Comparison of ENCODE assay signal across 12 cellular contexts in genomic region chr6:53192590-53193232, GRCh38. TPM values are rescaled to one million over a fixed set of nuclear protein-coding genes. Genes with fewer than 3 reads are reported as not detected.
DNase-seq lines count a peak whose midpoint lies in the region; ATAC-seq and TF ChIP-seq lines count a peak whose summit lies in the region.
"Had no signal": no experiment of that assay in that cellular context is flagged by ENCODE, and none has a peak within 500 bp of the region (broad histone marks: within the 10 kb centered on the region; RNA-seq: fewer than 3 reads in every experiment).

No MANE protein-coding gene starts in this region.

- ATAC-seq in GM18502 (IDR thresholded peaks at IDR 0.05; ENCODE audit: poor library complexity, unreplicated experiment) = no peak
- no peak for ATAC-seq in GM21367 (IDR thresholded peaks at IDR 0.05; ENCODE audit: unreplicated experiment)
- ATAC-seq: natural killer cell treated with Interleukin-12 subunit alpha and Interleukin-12 subunit beta and Interleukin-15 and Interleukin-18, amount 100 ng/mL, for 72 hours; T-helper 17 cell had no signal

- peak overlapping the region; percentile 72 for H3K27ac ChIP-seq in ectodermal cell (ENCODE audit: insufficient read depth, low read depth, low read length, poor library complexity, severe bottlenecking)

- 49 to 54% methylated on average over 5 of the region's 5 CpGs for WGBS in ectodermal cell, 2 experiments

- H3K4me3 ChIP-seq in ectodermal cell (ENCODE audit: insufficient read depth, low read depth, low read length) = no peak overlapping the region

- TF ChIP-seq CTCF in nephron progenitor cell (IDR thresholded peaks at IDR 0.05) = no peak

- H3K4me3 Mint-ChIP-seq in nephron progenitor cell = no peak overlapping the region
- H3K4me3 Mint-ChIP-seq: activated naive CD8-positive, alpha-beta T cell; natural killer cell treated with Interleukin-12 subunit alpha and Interleukin-12 subunit beta and Interleukin-15 and Interleukin-18, amount 100 ng/mL, for 72 hours; T-helper 17 cell had no signal

- H3K9me3 Mint-ChIP-seq in nephron progenitor cell = no peaks in the 10 kb centered on the region
- H3K9me3 Mint-ChIP-seq: natural killer cell treated with Interleukin-12 subunit alpha and Interleukin-12 subunit beta and Interleukin-15 and Interleukin-18, amount 100 ng/mL, for 72 hours had no signal

- no peaks in the 10 kb centered on the region for H3K36me3 Mint-ChIP-seq in nephron progenitor cell (ENCODE audit: low read depth)
- H3K36me3 Mint-ChIP-seq: activated naive CD8-positive, alpha-beta T cell; natural killer cell treated with Interleukin-12 subunit alpha and Interleukin-12 subunit beta and Interleukin-15 and Interleukin-18, amount 100 ng/mL, for 72 hours had no signal

- DNase-seq in DMS79 (lab: John Stamatoyannopoulos, UW) = peak; percentile 12
- peak; percentile 19 for DNase-seq in NCI-H446 treated with DMSO at 0.1 percent for 48 hours (lab: John Stamatoyannopoulos, UW)
- peak; percentile 5 for DNase-seq in nephron progenitor cell
- DNase-seq in germinal center (ENCODE audit: low spot score) = no peak
- no peak for DNase-seq in medulla oblongata (ENCODE audit: extremely low spot score)
- DNase-seq: NCI-H1048, T-helper 17 cell had no signal

- no peaks in the 10 kb centered on the region for H3K27me3 ChIP-seq in ectodermal cell (ENCODE audit: control insufficient read depth, insufficient read depth, low read length, poor library complexity, severe bottlenecking)

- H3K9me3 ChIP-seq in ectodermal cell (ENCODE audit: control insufficient read depth, low read length) = no peaks in the 10 kb centered on the region

- H3K36me3 ChIP-seq in ectodermal cell (ENCODE audit: control insufficient read depth, insufficient read depth, low read length) = no peaks in the 10 kb centered on the region

- H3K4me1 Mint-ChIP-seq in nephron progenitor cell = peaks cover 26% of the 10 kb centered on the region

- H3K27me3 Mint-ChIP-seq in nephron progenitor cell (ENCODE audit: low read depth, poor library complexity) = no peaks in the 10 kb centered on the region
- H3K27me3 Mint-ChIP-seq: activated naive CD8-positive, alpha-beta T cell; natural killer cell treated with Interleukin-12 subunit alpha and Interleukin-12 subunit beta and Interleukin-15 and Interleukin-18, amount 100 ng/mL, for 72 hours; T-helper 17 cell had no signal

- peak overlapping the region; percentile 71 for H3K27ac Mint-ChIP-seq in nephron progenitor cell
- H3K27ac Mint-ChIP-seq: activated naive CD8-positive, alpha-beta T cell; natural killer cell treated with Interleukin-12 subunit alpha and Interleukin-12 subunit beta and Interleukin-15 and Interleukin-18, amount 100 ng/mL, for 72 hours; T-helper 17 cell had no signal

- H3K4me1 ChIP-seq in ectodermal cell (ENCODE audit: control insufficient read depth, insufficient read depth, low read length) = peaks cover 5% of the 10 kb centered on the region

RNA-seq across cellular contexts. Expression of gene GCM1, which starts 44.1 kb away (rescaled TPM):
- not detected for polyA plus RNA-seq in ectodermal cell (2013, experiment 1 of 4)
- not detected for polyA plus RNA-seq in ectodermal cell (2013, experiment 2 of 4)
- not detected for polyA plus RNA-seq in ectodermal cell (2013, experiment 3 of 4)
- not detected for polyA plus RNA-seq in ectodermal cell (2013, experiment 4 of 4)

Comparison
In these comparisons a context has a peak if more than half of its experiments do, and no peak if none do; other contexts are left out.
1. DNase-seq: peak in DMS79 (single experiment), NCI-H446 treated with DMSO at 0.1 percent for 48 hours (single experiment) and nephron progenitor cell (single experiment); none in germinal center (single experiment) and medulla oblongata (single experiment).